1 cellular context compared by ENCODE assay signal in genomic region chrX:101407167-101407747, GRCh38.
TF ChIP-seq lines count a peak whose summit lies in the region.

No MANE protein-coding gene starts in this region.

TF ChIP-seq in HCT116, 20 proteins besides CTCF, POLR2A, EP300 and RAD21 (continued from another document):
- TF ChIP-seq REST (IDR thresholded peaks at IDR 0.05; ENCODE audit: low read depth): no peak
- TF ChIP-seq EZH2 (IDR thresholded peaks at IDR 0.05): no peak
- TF ChIP-seq YY1 (IDR thresholded peaks at IDR 0.05; ENCODE audit: extremely low read depth, insufficient replicate concordance, low read depth, low read length): no peak
- no peak for TF ChIP-seq ELF1 (IDR thresholded peaks at IDR 0.05; ENCODE audit: borderline replicate concordance, low read depth)
- no peak for TF ChIP-seq CBX3 (IDR thresholded peaks at IDR 0.05; ENCODE audit: low read depth)
- TF ChIP-seq TCF7L2 (IDR thresholded peaks at IDR 0.05; ENCODE audit: borderline replicate concordance, extremely low read depth, insufficient read depth, insufficient read length): no peak
- TF ChIP-seq SRF (IDR thresholded peaks at IDR 0.05; ENCODE audit: low read depth): no peak
